8 cellular contexts compared by ENCODE assay signal in the genomic region with DNA sequence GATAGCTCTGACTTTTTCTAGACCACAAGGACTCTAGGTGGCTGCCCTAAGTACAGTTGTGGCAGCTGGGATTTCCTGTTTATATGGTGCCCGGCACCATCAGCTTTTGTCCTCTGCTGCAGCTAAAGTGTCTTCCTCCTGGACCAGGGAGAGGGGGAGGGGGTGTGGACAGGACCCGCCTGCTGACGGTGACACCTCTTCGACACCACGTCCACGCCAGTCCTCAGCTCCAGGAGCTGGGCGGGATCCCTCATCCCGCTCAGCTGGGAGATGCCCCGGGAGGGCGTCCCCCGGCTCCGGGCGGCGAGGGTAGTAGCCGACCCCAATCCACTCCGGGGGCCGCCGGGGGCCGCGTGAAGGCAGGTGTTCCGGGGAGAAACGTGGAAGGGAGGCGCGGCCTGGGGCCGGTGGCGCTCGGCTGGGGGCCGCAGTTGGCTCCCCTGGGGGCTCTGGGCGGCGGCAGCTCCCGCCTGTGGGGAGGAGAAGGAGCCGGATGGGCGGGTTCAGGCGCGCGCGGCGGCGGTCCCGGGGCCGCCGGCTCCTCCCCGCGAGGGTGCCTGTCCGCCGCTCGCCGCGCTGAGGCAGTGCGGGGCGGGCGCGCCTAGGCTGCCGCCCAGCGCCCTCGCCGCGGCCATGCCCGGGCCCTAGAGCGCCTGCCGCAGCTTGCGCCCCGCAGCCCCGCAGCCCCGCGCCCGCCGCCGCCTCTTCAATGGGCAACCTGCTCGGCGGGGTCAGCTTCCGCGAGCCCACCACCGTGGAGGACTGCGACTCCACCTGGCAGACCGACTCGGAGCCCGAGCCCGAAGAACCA. TPM values are rescaled to one million over a fixed set of nuclear protein-coding genes. Genes with fewer than 3 reads are reported as not detected.
DNase-seq lines count a peak whose midpoint lies in the region; ATAC-seq and TF ChIP-seq lines count a peak whose summit lies in the region.

A gene (plus strand): TSS at position 584 of the 811 bp plus-strand sequence. CDS start 126 bp downstream, at position 710.

- no peaks in the 10 kb centered on the region for H3K9me3 Mint-ChIP-seq in activated CD4-positive, alpha-beta memory T cell treated with anti-CD3 and anti-CD28 coated beads, Interleukin-2, amount 10 ng/mL, durations not matched to agents 7 days and 5 days

- H3K9me3 ChIP-seq in lung (ENCODE audit: control insufficient read depth in 2 of 2, insufficient read depth in 1 of 2, low read length in 1 of 2), result no peaks in the 10 kb centered on the region

- DNase-seq in CD1c-positive myeloid dendritic cell (ENCODE audit: extremely low spot score) (peak; percentile 86), NCI-H774 (lab: John Stamatoyannopoulos, UW) (peak; percentile 82), lung (ENCODE audit: low spot score) (peak; percentile 71)
- DNase-seq in activated CD4-positive, alpha-beta memory T cell treated with anti-CD3 and anti-CD28 coated beads, Interleukin-2, amount 10 ng/mL, durations not matched to agents 7 days and 5 days, result peak; percentile 79
- DNase-seq in effector CD4-positive, alpha-beta T cell, result peak; percentile 31
- DNase-seq in stimulated activated CD4-positive, alpha-beta T cell treated with anti-CD3 and anti-CD28 coated beads, TNF-alpha, amount 100 ng/mL, for 4 hours (ENCODE audit: low read depth in 3 of 3), result peak; percentile 23 to 29 (median 23)

- H3K4me1 ChIP-seq in lung (ENCODE audit: control insufficient read depth in 2 of 2, insufficient read depth in 2 of 2, low read length in 2 of 2), result peaks cover 7 to 17% of the 10 kb centered on the region in 2 donors

- H3K36me3 ChIP-seq in lung (ENCODE audit: control insufficient read depth in 2 of 2, insufficient read depth in 2 of 2, low read length in 2 of 2), result no peaks in the 10 kb centered on the region

- TF ChIP-seq CTCF in lung (IDR thresholded peaks at IDR 0.05; ENCODE audit: control extremely low read depth, extremely low read depth), result no peak

- H3K36me3 Mint-ChIP-seq in activated CD4-positive, alpha-beta memory T cell treated with anti-CD3 and anti-CD28 coated beads, Interleukin-2, amount 10 ng/mL, durations not matched to agents 7 days and 5 days (ENCODE audit: low read depth), result peaks cover 12% of the 10 kb centered on the region

- H3K4me1 Mint-ChIP-seq in activated CD4-positive, alpha-beta memory T cell treated with anti-CD3 and anti-CD28 coated beads, Interleukin-2, amount 10 ng/mL, durations not matched to agents 7 days and 5 days, result peaks cover 39% of the 10 kb centered on the region

- 0 to 1% methylated on average over 44 to 79 of the region's 79 CpGs for WGBS in lung, 2 donors

- ATAC-seq in GM19395 (IDR thresholded peaks at IDR 0.05; ENCODE audit: unreplicated experiment) (peak; percentile 77), HG03520 (IDR thresholded peaks at IDR 0.05; ENCODE audit: unreplicated experiment) (peak; percentile 81), lung (ENCODE audit: insufficient read depth, low FRiP score) (peak; percentile 96)

- POLR2A ChIA-PET in activated CD4-positive, alpha-beta memory T cell treated with anti-CD3 and anti-CD28 coated beads, Interleukin-2, amount 10 ng/mL, durations not matched to agents 7 days and 5 days (lab: Charles Lee), result interaction anchor here (0.7 to 2.1 kb wide), 8 partner anchors 8 to 1491 kb away, joined by 3 to 9 read pairs (median 4); a partner anchor contains a TSS

- peak within 1 kb of the TSS; percentile 73 for H3K4me3 Mint-ChIP-seq in activated CD4-positive, alpha-beta memory T cell treated with anti-CD3 and anti-CD28 coated beads, Interleukin-2, amount 10 ng/mL, durations not matched to agents 7 days and 5 days

- CTCF ChIA-PET in activated CD4-positive, alpha-beta memory T cell treated with anti-CD3 and anti-CD28 coated beads, Interleukin-2, amount 10 ng/mL, durations not matched to agents 7 days and 5 days (lab: Charles Lee), result interaction anchor here (0.9 to 1.5 kb wide), 3 partner anchors 23 to 62 kb away, joined by 3 to 4 read pairs (median 3); no protein-coding TSS in a partner anchor

- peaks cover 5% of the 10 kb centered on the region for H3K27me3 Mint-ChIP-seq in activated CD4-positive, alpha-beta memory T cell treated with anti-CD3 and anti-CD28 coated beads, Interleukin-2, amount 10 ng/mL, durations not matched to agents 7 days and 5 days

- H3K27ac ChIP-seq in lung (ENCODE audit: low read depth in 1 of 2, low read length in 1 of 2), result peak within 1 kb of the TSS; percentile 94 to 97

- no peaks in the 10 kb centered on the region for H3K27me3 ChIP-seq in lung (ENCODE audit: control insufficient read depth, insufficient read depth)

- H3K27ac Mint-ChIP-seq in activated CD4-positive, alpha-beta memory T cell treated with anti-CD3 and anti-CD28 coated beads, Interleukin-2, amount 10 ng/mL, durations not matched to agents 7 days and 5 days, result peak within 1 kb of the TSS; percentile 69

- H3K4me3 ChIP-seq in lung, result peak within 1 kb of the TSS; percentile 69

RNA-seq across cellular contexts. Expression of the gene that starts here (rescaled TPM):
- total RNA-seq in activated CD4-positive, alpha-beta memory T cell treated with anti-CD3 and anti-CD28 coated beads, Interleukin-2, amount 10 ng/mL, durations not matched to agents 7 days and 5 days, result 10 to 100 TPM in 1 of 2 experiments, 1 to 10 TPM in 1; 9.9 to 11.7 TPM
- total RNA-seq in lung, result 10 to 100 TPM; 18.2 to 24.0 TPM
- 10 to 100 TPM in 1 of 2 donors, 1 to 10 TPM in 1; 6.7 to 11.0 TPM for polyA plus RNA-seq in lung

Comparison
In these comparisons a context has a peak if more than half of its experiments do, and no peak if none do; other contexts are left out.
1. Peak in every context shown above with its lines: DNase-seq, ATAC-seq, H3K4me3 ChIP-seq and H3K27ac ChIP-seq.
2. DNase-seq: peak in every context shown above with its lines; median percentile 86 in CD1c-positive myeloid dendritic cell; 82 in NCI-H774; 79 in activated CD4-positive, alpha-beta memory T cell treated with anti-CD3 and anti-CD28 coated beads, Interleukin-2, amount 10 ng/mL, durations not matched to agents 7 days and 5 days; 71 in lung; 31 in effector CD4-positive, alpha-beta T cell; 23 in stimulated activated CD4-positive, alpha-beta T cell treated with anti-CD3 and anti-CD28 coated beads, TNF-alpha, amount 100 ng/mL, for 4 hours.